In the genomic region with DNA sequence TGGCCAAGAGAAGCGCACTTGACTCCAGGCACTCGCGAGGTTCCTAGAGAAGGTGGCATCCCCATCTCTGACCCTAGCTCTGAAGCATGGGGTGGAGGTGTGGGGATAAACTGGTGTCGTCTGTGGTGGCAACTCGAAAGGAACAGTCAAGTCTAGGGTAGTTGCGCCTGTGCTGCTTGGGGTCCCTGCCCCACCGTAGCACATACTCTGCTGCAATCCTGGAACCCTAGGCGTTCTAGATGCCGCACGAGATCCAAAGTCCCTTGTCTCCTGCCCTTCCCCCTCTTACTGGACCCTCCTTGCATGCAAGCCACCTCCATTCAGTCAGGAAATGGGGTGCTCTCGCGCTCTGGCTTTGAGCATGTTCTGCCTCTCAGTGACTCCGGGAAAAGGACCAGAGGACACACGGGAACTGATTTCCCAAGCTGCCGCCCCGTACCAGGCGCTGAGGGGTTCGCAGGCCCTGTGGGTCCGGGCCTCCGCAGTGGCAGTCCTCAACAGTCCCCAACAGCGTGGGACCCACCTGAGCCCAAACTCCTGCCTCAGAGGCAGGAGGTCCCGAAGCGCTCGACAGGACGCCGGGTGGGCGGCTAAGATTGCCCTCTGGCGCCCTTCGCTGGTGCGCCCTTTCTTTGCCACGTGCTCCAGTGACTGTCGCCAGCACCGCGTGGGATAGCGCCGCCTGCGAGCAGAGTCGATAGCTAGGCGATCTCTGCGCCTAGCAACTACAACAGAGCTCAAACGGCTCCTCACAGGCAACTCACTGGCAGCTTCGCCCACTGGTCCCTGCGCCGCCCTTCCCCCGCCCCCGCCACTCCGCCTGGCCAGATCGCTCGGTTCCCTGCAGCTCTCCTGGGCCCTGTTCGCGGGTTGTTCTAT, we compare ENCODE assay signal across 1 cellular context.
TF ChIP-seq lines count a peak whose summit lies in the region.

No MANE protein-coding gene starts in this region.

TF ChIP-seq in K562, 482 proteins besides CTCF, POLR2A, EP300 and RAD21 (continued from another document):
- TF ChIP-seq, protein P1, sequence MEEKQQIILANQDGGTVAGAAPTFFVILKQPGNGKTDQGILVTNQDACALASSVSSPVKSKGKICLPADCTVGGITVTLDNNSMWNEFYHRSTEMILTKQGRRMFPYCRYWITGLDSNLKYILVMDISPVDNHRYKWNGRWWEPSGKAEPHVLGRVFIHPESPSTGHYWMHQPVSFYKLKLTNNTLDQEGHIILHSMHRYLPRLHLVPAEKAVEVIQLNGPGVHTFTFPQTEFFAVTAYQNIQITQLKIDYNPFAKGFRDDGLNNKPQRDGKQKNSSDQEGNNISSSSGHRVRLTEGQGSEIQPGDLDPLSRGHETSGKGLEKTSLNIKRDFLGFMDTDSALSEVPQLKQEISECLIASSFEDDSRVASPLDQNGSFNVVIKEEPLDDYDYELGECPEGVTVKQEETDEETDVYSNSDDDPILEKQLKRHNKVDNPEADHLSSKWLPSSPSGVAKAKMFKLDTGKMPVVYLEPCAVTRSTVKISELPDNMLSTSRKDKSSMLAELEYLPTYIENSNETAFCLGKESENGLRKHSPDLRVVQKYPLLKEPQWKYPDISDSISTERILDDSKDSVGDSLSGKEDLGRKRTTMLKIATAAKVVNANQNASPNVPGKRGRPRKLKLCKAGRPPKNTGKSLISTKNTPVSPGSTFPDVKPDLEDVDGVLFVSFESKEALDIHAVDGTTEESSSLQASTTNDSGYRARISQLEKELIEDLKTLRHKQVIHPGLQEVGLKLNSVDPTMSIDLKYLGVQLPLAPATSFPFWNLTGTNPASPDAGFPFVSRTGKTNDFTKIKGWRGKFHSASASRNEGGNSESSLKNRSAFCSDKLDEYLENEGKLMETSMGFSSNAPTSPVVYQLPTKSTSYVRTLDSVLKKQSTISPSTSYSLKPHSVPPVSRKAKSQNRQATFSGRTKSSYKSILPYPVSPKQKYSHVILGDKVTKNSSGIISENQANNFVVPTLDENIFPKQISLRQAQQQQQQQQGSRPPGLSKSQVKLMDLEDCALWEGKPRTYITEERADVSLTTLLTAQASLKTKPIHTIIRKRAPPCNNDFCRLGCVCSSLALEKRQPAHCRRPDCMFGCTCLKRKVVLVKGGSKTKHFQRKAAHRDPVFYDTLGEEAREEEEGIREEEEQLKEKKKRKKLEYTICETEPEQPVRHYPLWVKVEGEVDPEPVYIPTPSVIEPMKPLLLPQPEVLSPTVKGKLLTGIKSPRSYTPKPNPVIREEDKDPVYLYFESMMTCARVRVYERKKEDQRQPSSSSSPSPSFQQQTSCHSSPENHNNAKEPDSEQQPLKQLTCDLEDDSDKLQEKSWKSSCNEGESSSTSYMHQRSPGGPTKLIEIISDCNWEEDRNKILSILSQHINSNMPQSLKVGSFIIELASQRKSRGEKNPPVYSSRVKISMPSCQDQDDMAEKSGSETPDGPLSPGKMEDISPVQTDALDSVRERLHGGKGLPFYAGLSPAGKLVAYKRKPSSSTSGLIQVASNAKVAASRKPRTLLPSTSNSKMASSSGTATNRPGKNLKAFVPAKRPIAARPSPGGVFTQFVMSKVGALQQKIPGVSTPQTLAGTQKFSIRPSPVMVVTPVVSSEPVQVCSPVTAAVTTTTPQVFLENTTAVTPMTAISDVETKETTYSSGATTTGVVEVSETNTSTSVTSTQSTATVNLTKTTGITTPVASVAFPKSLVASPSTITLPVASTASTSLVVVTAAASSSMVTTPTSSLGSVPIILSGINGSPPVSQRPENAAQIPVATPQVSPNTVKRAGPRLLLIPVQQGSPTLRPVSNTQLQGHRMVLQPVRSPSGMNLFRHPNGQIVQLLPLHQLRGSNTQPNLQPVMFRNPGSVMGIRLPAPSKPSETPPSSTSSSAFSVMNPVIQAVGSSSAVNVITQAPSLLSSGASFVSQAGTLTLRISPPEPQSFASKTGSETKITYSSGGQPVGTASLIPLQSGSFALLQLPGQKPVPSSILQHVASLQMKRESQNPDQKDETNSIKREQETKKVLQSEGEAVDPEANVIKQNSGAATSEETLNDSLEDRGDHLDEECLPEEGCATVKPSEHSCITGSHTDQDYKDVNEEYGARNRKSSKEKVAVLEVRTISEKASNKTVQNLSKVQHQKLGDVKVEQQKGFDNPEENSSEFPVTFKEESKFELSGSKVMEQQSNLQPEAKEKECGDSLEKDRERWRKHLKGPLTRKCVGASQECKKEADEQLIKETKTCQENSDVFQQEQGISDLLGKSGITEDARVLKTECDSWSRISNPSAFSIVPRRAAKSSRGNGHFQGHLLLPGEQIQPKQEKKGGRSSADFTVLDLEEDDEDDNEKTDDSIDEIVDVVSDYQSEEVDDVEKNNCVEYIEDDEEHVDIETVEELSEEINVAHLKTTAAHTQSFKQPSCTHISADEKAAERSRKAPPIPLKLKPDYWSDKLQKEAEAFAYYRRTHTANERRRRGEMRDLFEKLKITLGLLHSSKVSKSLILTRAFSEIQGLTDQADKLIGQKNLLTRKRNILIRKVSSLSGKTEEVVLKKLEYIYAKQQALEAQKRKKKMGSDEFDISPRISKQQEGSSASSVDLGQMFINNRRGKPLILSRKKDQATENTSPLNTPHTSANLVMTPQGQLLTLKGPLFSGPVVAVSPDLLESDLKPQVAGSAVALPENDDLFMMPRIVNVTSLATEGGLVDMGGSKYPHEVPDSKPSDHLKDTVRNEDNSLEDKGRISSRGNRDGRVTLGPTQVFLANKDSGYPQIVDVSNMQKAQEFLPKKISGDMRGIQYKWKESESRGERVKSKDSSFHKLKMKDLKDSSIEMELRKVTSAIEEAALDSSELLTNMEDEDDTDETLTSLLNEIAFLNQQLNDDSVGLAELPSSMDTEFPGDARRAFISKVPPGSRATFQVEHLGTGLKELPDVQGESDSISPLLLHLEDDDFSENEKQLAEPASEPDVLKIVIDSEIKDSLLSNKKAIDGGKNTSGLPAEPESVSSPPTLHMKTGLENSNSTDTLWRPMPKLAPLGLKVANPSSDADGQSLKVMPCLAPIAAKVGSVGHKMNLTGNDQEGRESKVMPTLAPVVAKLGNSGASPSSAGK (IDR thresholded peaks at IDR 0.05), result peak; percentile 47
- TF ChIP-seq, protein P2, sequence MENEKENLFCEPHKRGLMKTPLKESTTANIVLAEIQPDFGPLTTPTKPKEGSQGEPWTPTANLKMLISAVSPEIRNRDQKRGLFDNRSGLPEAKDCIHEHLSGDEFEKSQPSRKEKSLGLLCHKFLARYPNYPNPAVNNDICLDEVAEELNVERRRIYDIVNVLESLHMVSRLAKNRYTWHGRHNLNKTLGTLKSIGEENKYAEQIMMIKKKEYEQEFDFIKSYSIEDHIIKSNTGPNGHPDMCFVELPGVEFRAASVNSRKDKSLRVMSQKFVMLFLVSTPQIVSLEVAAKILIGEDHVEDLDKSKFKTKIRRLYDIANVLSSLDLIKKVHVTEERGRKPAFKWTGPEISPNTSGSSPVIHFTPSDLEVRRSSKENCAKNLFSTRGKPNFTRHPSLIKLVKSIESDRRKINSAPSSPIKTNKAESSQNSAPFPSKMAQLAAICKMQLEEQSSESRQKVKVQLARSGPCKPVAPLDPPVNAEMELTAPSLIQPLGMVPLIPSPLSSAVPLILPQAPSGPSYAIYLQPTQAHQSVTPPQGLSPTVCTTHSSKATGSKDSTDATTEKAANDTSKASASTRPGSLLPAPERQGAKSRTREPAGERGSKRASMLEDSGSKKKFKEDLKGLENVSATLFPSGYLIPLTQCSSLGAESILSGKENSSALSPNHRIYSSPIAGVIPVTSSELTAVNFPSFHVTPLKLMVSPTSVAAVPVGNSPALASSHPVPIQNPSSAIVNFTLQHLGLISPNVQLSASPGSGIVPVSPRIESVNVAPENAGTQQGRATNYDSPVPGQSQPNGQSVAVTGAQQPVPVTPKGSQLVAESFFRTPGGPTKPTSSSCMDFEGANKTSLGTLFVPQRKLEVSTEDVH (IDR thresholded peaks at IDR 0.05; ENCODE audit: low read depth, partially characterized antibody), result no peak
- TF ChIP-seq L3MBTL2 (IDR thresholded peaks at IDR 0.05) (peak; percentile 59; the same call in 1 of the 2 replicates), NFE2L1 (tag; IDR thresholded peaks at IDR 0.05; ENCODE audit: borderline replicate concordance, low read depth) (no peak), RB1 (IDR thresholded peaks at IDR 0.05; ENCODE audit: low read depth) (no peak), ZNF232 (CRISPR knock-in tag; IDR thresholded peaks at IDR 0.05) (no peak)
- TF ChIP-seq, protein P3, sequence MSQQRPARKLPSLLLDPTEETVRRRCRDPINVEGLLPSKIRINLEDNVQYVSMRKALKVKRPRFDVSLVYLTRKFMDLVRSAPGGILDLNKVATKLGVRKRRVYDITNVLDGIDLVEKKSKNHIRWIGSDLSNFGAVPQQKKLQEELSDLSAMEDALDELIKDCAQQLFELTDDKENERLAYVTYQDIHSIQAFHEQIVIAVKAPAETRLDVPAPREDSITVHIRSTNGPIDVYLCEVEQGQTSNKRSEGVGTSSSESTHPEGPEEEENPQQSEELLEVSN (IDR thresholded peaks at IDR 0.05; ENCODE audit: borderline replicate concordance in 1 of 2, extremely low read depth in 1 of 2, insufficient read depth in 1 of 2, insufficient read length in 1 of 2, low read depth in 1 of 2, low read length in 1 of 2, poor library complexity in 1 of 2, severe bottlenecking in 1 of 2), result peak; percentile 15 to 82
- TF ChIP-seq, protein P4, sequence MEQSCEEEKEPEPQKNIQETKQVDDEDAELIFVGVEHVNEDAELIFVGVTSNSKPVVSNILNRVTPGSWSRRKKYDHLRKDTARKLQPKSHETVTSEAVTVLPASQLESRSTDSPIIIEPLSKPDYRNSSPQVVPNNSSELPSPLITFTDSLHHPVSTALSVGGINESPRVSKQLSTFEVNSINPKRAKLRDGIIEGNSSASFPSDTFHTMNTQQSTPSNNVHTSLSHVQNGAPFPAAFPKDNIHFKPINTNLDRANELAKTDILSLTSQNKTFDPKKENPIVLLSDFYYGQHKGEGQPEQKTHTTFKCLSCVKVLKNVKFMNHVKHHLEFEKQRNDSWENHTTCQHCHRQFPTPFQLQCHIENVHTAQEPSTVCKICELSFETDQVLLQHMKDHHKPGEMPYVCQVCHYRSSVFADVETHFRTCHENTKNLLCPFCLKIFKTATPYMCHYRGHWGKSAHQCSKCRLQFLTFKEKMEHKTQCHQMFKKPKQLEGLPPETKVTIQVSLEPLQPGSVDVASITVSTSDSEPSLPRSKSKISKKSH (CRISPR knock-in tag; IDR thresholded peaks at IDR 0.05), result no peak
